ENCODE assay signal across 1 cellular context in the genomic region with DNA sequence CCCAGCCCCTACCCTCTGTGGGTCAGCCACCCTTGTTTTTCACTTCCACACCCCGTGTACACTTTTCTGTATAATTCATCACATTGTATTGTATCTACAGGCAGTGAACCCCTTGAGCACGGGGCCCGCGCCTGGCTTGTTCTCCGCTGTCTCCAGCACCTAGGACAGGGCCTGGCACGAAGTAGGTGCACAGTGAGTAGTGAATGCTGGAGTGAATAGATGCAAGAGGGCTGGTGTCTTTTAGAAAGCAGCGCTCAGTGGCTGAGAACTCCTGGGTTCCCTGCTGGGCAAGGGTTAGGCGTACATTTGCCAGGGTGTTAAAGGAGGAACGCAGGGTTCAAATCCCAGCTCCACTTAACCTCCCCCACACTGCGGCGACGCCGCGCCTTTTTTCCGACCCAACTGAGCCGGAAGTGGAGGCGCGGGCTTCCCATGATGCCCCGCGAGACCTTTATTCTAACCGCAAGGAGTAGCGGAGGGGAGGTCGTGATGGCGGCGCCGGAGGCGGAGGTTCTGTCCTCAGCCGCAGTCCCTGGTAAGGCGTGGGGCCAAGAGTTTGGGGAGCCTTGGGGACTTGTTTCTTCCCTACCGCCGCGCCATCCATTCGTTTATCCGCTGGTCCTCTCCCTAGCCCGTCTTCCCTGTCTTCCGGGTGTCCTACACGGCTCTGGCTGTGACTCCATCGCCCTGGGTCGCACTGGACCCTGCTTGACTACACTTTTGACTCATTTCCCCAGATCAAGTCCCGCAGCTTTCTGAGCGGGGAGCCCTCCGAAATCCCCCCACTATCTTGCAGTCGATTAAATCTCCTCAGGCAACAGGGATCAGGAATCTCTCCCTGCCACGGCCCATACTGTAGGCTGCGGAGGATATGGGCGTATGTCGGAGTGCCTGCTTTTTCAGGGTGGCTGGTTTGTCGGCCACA.
A peak's percentile ranks its signal among the peaks of the same experiment; 100 is the strongest.
TF ChIP-seq lines count a peak whose summit lies in the region.

A gene with protein sequence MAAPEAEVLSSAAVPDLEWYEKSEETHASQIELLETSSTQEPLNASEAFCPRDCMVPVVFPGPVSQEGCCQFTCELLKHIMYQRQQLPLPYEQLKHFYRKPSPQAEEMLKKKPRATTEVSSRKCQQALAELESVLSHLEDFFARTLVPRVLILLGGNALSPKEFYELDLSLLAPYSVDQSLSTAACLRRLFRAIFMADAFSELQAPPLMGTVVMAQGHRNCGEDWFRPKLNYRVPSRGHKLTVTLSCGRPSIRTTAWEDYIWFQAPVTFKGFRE (plus strand): TSS at position 454 of the 925 bp plus-strand sequence. CDS start 36 bp downstream, at position 490.

TF ChIP-seq in A549, 52 proteins besides CTCF, POLR2A, EP300 and RAD21 (continued from another document):
- TF ChIP-seq REST (IDR thresholded peaks at IDR 0.05) (peak; percentile 66), RCOR1 (IDR thresholded peaks at IDR 0.05; ENCODE audit: low read depth, low read length) (no peak), GATA3 (IDR thresholded peaks at IDR 0.05; ENCODE audit: borderline replicate concordance) (no peak), CHD2 (IDR thresholded peaks at IDR 0.05; ENCODE audit: low read length, partially characterized antibody) (no peak), TFCP2L1 (CRISPR knock-in tag; IDR thresholded peaks at IDR 0.05) (no peak), FOXS1 (CRISPR knock-in tag; IDR thresholded peaks at IDR 0.05) (no peak), JUN (IDR thresholded peaks at IDR 0.05) (peak; percentile 72 to 77), HEYL (CRISPR knock-in tag; IDR thresholded peaks at IDR 0.05) (no peak), BCL3 (IDR thresholded peaks at IDR 0.05) (peak; percentile 44; the same call in 1 of the 3 replicates), MAX (IDR thresholded peaks at IDR 0.05) (peak; percentile 72), KDM1A (IDR thresholded peaks at IDR 0.05; ENCODE audit: low read depth) (no peak), KDM5A (IDR thresholded peaks at IDR 0.05) (peak; percentile 45; the same call in 1 of the 2 replicates), ATOH8 (CRISPR knock-in tag; IDR thresholded peaks at IDR 0.05; ENCODE audit: low read depth) (no peak), MAZ (IDR thresholded peaks at IDR 0.05; ENCODE audit: borderline replicate concordance, low read depth, low read length) (no peak), CBX8 (IDR thresholded peaks at IDR 0.05) (no peak)
